ENCODE assay signal across 9 cellular contexts in genomic region chr12:104695453-104696148, GRCh38.
DNase-seq lines count a peak whose midpoint lies in the region; ATAC-seq, FAIRE-seq and TF ChIP-seq lines count a peak whose summit lies in the region.
"Had no signal": no experiment of that assay in that cellular context is flagged by ENCODE, and none has a peak within 500 bp of the region (broad histone marks: within the 10 kb centered on the region; RNA-seq: fewer than 3 reads in every experiment).

No MANE protein-coding gene starts in this region.

- intact Hi-C loops in left colon (cut with DNase I, micrococcal nuclease) (no loop called here), prostate gland (cut with DNase I) (no loop called here)

- DNase-seq in astrocyte (ENCODE audit: low read depth) (peak; percentile 100), left colon (no peak), prostate gland (ENCODE audit: low spot score) (no peak)
- peak; percentile 65 to 78 for DNase-seq in stimulated activated CD4-positive, alpha-beta T cell treated with anti-CD3 and anti-CD28 coated beads, Interleukin-12 subunit alpha, Interleukin-12 subunit beta, amount 100 ng/mL, for 24 hours (ENCODE audit: low read depth in 2 of 2)
- DNase-seq: upper lobe of left lung had no signal

- ATAC-seq in GM18909 (IDR thresholded peaks at IDR 0.05; ENCODE audit: poor library complexity, unreplicated experiment) (peak; percentile 49), HG03457 (IDR thresholded peaks at IDR 0.05; ENCODE audit: unreplicated experiment) (peak; percentile 39), HG02763 (IDR thresholded peaks at IDR 0.05; ENCODE audit: unreplicated experiment) (no peak), left colon (no peak)

- H3K36me3 ChIP-seq in astrocyte (ENCODE audit: insufficient read depth, low read length) (no peaks in the 10 kb centered on the region), prostate gland (no peaks in the 10 kb centered on the region)
- H3K36me3 ChIP-seq: upper lobe of left lung had no signal

- H3K4me2 ChIP-seq in astrocyte (ENCODE audit: low read length) = peak overlapping the region; percentile 74

- peaks cover 46% of the 10 kb centered on the region for H3K36me3 Mint-ChIP-seq in T-helper 1 cell treated with Interleukin-12 subunit alpha and Interleukin-12 subunit beta and Interleukin-4 antibody, amounts not matched to agents 30 μg/mL and 1 μg/mL, for 36 hours (ENCODE audit: low read depth)
- peaks cover 6% of the 10 kb centered on the region for H3K36me3 Mint-ChIP-seq in astrocyte (ENCODE audit: low read depth, unreplicated experiment)

- no peaks in the 10 kb centered on the region for H3K27me3 Mint-ChIP-seq in T-helper 1 cell treated with Interleukin-12 subunit alpha and Interleukin-12 subunit beta and Interleukin-4 antibody, amounts not matched to agents 30 μg/mL and 1 μg/mL, for 36 hours (ENCODE audit: low read depth)
- H3K27me3 Mint-ChIP-seq in astrocyte (ENCODE audit: low read depth, unreplicated experiment) = no peaks in the 10 kb centered on the region

- H3K9ac ChIP-seq in astrocyte (ENCODE audit: low read length) = peak overlapping the region; percentile 54

- H3K27ac Mint-ChIP-seq in T-helper 1 cell treated with Interleukin-12 subunit alpha and Interleukin-12 subunit beta and Interleukin-4 antibody, amounts not matched to agents 30 μg/mL and 1 μg/mL, for 36 hours = peak overlapping the region; percentile 90
- H3K27ac Mint-ChIP-seq in astrocyte (ENCODE audit: unreplicated experiment) = peak overlapping the region; percentile 93

- peak; percentile 60 for FAIRE-seq in astrocyte (lab: Jason Lieb, UNC)

- H3K27me3 ChIP-seq in astrocyte (ENCODE audit: insufficient read depth, low read length) = no peaks in the 10 kb centered on the region
- no peaks in the 10 kb centered on the region for H3K27me3 ChIP-seq in prostate gland (replicated peaks; ENCODE audit: insufficient read depth)
- H3K27me3 ChIP-seq: upper lobe of left lung had no signal

- H3K79me2 ChIP-seq in astrocyte (ENCODE audit: insufficient read depth, low read length) = peaks cover 7% of the 10 kb centered on the region

- peak overlapping the region; percentile 16 for H3K4me3 Mint-ChIP-seq in T-helper 1 cell treated with Interleukin-12 subunit alpha and Interleukin-12 subunit beta and Interleukin-4 antibody, amounts not matched to agents 30 μg/mL and 1 μg/mL, for 36 hours
- no peak overlapping the region for H3K4me3 Mint-ChIP-seq in astrocyte (ENCODE audit: unreplicated experiment)

- 21% methylated on average over 12 of the region's 12 CpGs for WGBS in prostate gland

- no peak overlapping the region for H3K4me3 ChIP-seq in astrocyte (ENCODE audit: insufficient read depth, low read depth, low read length)
- no peak overlapping the region for H3K4me3 ChIP-seq in prostate gland
- H3K4me3 ChIP-seq: upper lobe of left lung had no signal

- H3K27ac ChIP-seq in astrocyte (ENCODE audit: low read depth, low read length) (peak overlapping the region; percentile 80), prostate gland (no peak overlapping the region)

- H3K4me1 ChIP-seq in astrocyte (ENCODE audit: insufficient read depth, low read length) (peaks cover 24% of the 10 kb centered on the region), prostate gland (replicated peaks) (no peaks in the 10 kb centered on the region)

- H3K9me3 Mint-ChIP-seq in T-helper 1 cell treated with Interleukin-12 subunit alpha and Interleukin-12 subunit beta and Interleukin-4 antibody, amounts not matched to agents 30 μg/mL and 1 μg/mL, for 36 hours = peaks cover 5% of the 10 kb centered on the region
- peaks cover 9% of the 10 kb centered on the region for H3K9me3 Mint-ChIP-seq in astrocyte (ENCODE audit: unreplicated experiment)

- peaks cover 20% of the 10 kb centered on the region for H4K20me1 ChIP-seq in astrocyte (ENCODE audit: insufficient read depth, low read length)

- no peak for TF ChIP-seq POLR2A in prostate gland (IDR thresholded peaks at IDR 0.05)

- no peaks in the 10 kb centered on the region for H3K9me3 ChIP-seq in astrocyte (ENCODE audit: insufficient read depth, low read depth, low read length)
- no peaks in the 10 kb centered on the region for H3K9me3 ChIP-seq in prostate gland
- H3K9me3 ChIP-seq: upper lobe of left lung had no signal

- TF ChIP-seq CTCF in astrocyte (IDR thresholded peaks at IDR 0.05; ENCODE audit: insufficient read depth, low read depth, low read length) (no peak), prostate gland (IDR thresholded peaks at IDR 0.05) (no peak)

- H3K4me1 Mint-ChIP-seq in T-helper 1 cell treated with Interleukin-12 subunit alpha and Interleukin-12 subunit beta and Interleukin-4 antibody, amounts not matched to agents 30 μg/mL and 1 μg/mL, for 36 hours (ENCODE audit: low read depth) = peaks cover 77% of the 10 kb centered on the region
- H3K4me1 Mint-ChIP-seq in astrocyte (ENCODE audit: low read depth, unreplicated experiment) = peaks cover 26% of the 10 kb centered on the region

- peak overlapping the region; percentile 6 for H2AFZ ChIP-seq in astrocyte (ENCODE audit: low read depth, low read length)

Comparison
In these comparisons a context has a peak if more than half of its experiments do, and no peak if none do; other contexts are left out.
1. ATAC-seq: peak in GM18909 (single experiment) and HG03457 (single experiment); none in HG02763 (single experiment) and left colon (single experiment).
2. DNase-seq: peak in astrocyte (single experiment) and stimulated activated CD4-positive, alpha-beta T cell treated with anti-CD3 and anti-CD28 coated beads, Interleukin-12 subunit alpha, Interleukin-12 subunit beta, amount 100 ng/mL, for 24 hours (2 of 2); none in left colon (0 of 2) and prostate gland (single experiment).